ENCODE assay signal across 1 cellular context in the genomic region with DNA sequence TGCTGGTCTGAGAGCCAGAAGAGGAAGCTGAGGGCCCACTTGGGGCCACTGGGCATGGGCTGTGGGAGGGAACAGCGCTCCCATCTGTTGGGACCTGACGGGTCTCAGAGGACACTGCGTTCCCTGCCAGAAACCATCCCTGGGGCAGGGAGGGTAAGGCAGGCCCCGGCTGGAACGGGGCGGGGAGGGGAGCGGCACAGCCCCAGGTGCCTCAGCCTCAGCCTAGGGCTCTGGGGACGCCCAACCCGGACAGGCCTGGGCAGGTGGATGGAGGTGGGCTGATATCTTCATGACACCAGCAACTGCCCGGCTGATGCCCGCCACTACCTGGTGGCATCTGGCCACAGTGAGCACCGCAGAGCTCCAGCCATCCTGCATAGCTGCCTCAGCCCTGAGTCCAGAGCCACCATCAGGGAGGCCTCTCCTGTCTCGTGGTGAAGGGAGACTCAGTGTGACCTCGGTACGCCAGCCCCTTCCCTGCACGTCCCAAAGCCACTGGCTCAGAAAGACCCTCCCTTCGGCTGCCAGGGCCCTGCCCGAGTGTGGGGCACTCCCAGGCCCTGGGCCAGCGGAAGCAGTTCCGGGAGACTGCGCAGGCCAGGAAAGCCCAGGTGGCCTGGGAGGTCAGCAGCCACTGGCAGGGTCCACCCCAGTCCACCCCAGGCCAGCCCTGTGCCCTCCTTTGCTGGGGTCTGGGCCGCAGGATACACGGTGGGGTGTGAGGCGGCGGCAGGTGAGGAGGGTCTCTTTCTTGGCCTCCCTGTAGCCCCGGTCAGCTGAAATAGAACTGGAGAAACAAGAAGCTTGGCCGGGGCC.
TF ChIP-seq lines count a peak whose summit lies in the region.

No MANE protein-coding gene starts in this region.

TF ChIP-seq in HepG2, 621 proteins besides CTCF, POLR2A, EP300 and RAD21:
- TF ChIP-seq HNRNPL (IDR thresholded peaks at IDR 0.05; ENCODE audit: low read depth, low read length) (peak; percentile 82), SP140L (CRISPR knock-in tag; IDR thresholded peaks at IDR 0.05; ENCODE audit: borderline replicate concordance) (no peak), ZNF326 (CRISPR knock-in tag; IDR thresholded peaks at IDR 0.05; ENCODE audit: borderline replicate concordance) (0 out of 2 replicates have a peak, but pooled peaks have one; percentile 50), ZNF879 (CRISPR knock-in tag; IDR thresholded peaks at IDR 0.05) (no peak), HNRNPK (IDR thresholded peaks at IDR 0.05; ENCODE audit: low read depth, low read length, poor library complexity, severe bottlenecking) (no peak), KDM5B (CRISPR knock-in tag; IDR thresholded peaks at IDR 0.05; ENCODE audit: borderline replicate concordance) (no peak), HOXA9 (CRISPR knock-in tag; IDR thresholded peaks at IDR 0.05; ENCODE audit: borderline replicate concordance) (no peak), ZNF782 (CRISPR knock-in tag; IDR thresholded peaks at IDR 0.05; ENCODE audit: borderline replicate concordance) (no peak), ZBTB38 (CRISPR knock-in tag; IDR thresholded peaks at IDR 0.05) (peak; percentile 8; the same call in 1 of the 2 replicates), IKZF4 (CRISPR knock-in tag; IDR thresholded peaks at IDR 0.05; ENCODE audit: borderline replicate concordance, low read depth, not compliant biosample characterization) (no peak), KAT8 (CRISPR knock-in tag; IDR thresholded peaks at IDR 0.05) (no peak), RBM22 (optimal IDR thresholded peaks at IDR 0.05; ENCODE audit: low read length) (peak; percentile 14), ZSCAN12 (CRISPR knock-in tag; IDR thresholded peaks at IDR 0.05) (no peak), AGO2 (optimal IDR thresholded peaks at IDR 0.05; ENCODE audit: low read depth, low read length) (peak; percentile 53), ZNF747 (CRISPR knock-in tag; IDR thresholded peaks at IDR 0.05; ENCODE audit: borderline replicate concordance) (no peak), ZNF207 (IDR thresholded peaks at IDR 0.05; ENCODE audit: borderline replicate concordance) (no peak), ZNF543 (CRISPR knock-in tag; IDR thresholded peaks at IDR 0.05) (0 out of 2 replicates have a peak, but pooled peaks have one; percentile 26), MTERF4 (CRISPR knock-in tag; IDR thresholded peaks at IDR 0.05) (no peak), KDM5A (IDR thresholded peaks at IDR 0.05; ENCODE audit: borderline replicate concordance, low read length) (no peak), E2F5 (CRISPR knock-in tag; conservative IDR thresholded peaks at IDR 0.05) (no peak), ZNF614 (CRISPR knock-in tag; IDR thresholded peaks at IDR 0.05; ENCODE audit: borderline replicate concordance) (no peak), ARNT2 (CRISPR knock-in tag; IDR thresholded peaks at IDR 0.05; ENCODE audit: low read depth) (no peak), ZNF558 (CRISPR knock-in tag; IDR thresholded peaks at IDR 0.05; ENCODE audit: borderline replicate concordance) (0 out of 2 replicates have a peak, but pooled peaks have one; percentile 43), RBFOX2 (IDR thresholded peaks at IDR 0.05; ENCODE audit: low read depth, low read length) (0 out of 2 replicates have a peak, but pooled peaks have one; percentile 42), FOXM1 (CRISPR knock-in tag; IDR thresholded peaks at IDR 0.05) (no peak), NFYC (CRISPR knock-in tag; IDR thresholded peaks at IDR 0.05) (no peak)
- TF ChIP-seq, protein P1, sequence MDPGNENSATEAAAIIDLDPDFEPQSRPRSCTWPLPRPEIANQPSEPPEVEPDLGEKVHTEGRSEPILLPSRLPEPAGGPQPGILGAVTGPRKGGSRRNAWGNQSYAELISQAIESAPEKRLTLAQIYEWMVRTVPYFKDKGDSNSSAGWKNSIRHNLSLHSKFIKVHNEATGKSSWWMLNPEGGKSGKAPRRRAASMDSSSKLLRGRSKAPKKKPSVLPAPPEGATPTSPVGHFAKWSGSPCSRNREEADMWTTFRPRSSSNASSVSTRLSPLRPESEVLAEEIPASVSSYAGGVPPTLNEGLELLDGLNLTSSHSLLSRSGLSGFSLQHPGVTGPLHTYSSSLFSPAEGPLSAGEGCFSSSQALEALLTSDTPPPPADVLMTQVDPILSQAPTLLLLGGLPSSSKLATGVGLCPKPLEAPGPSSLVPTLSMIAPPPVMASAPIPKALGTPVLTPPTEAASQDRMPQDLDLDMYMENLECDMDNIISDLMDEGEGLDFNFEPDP (CRISPR knock-in tag; conservative IDR thresholded peaks at IDR 0.05), result no peak
- TF ChIP-seq, protein P2, sequence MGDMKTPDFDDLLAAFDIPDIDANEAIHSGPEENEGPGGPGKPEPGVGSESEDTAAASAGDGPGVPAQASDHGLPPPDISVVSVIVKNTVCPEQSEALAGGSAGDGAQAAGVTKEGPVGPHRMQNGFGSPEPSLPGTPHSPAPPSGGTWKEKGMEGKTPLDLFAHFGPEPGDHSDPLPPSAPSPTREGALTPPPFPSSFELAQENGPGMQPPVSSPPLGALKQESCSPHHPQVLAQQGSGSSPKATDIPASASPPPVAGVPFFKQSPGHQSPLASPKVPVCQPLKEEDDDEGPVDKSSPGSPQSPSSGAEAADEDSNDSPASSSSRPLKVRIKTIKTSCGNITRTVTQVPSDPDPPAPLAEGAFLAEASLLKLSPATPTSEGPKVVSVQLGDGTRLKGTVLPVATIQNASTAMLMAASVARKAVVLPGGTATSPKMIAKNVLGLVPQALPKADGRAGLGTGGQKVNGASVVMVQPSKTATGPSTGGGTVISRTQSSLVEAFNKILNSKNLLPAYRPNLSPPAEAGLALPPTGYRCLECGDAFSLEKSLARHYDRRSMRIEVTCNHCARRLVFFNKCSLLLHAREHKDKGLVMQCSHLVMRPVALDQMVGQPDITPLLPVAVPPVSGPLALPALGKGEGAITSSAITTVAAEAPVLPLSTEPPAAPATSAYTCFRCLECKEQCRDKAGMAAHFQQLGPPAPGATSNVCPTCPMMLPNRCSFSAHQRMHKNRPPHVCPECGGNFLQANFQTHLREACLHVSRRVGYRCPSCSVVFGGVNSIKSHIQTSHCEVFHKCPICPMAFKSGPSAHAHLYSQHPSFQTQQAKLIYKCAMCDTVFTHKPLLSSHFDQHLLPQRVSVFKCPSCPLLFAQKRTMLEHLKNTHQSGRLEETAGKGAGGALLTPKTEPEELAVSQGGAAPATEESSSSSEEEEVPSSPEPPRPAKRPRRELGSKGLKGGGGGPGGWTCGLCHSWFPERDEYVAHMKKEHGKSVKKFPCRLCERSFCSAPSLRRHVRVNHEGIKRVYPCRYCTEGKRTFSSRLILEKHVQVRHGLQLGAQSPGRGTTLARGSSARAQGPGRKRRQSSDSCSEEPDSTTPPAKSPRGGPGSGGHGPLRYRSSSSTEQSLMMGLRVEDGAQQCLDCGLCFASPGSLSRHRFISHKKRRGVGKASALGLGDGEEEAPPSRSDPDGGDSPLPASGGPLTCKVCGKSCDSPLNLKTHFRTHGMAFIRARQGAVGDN (CRISPR knock-in tag; IDR thresholded peaks at IDR 0.05), result peak; percentile 13; the same call in 1 of the 2 replicates
